ENCODE assay signal across 1 cellular context in genomic region chr3:186216903-186217819, GRCh38.
A peak's percentile ranks its signal among the peaks of the same experiment; 100 is the strongest.
TF ChIP-seq lines count a peak whose summit lies in the region.

No MANE protein-coding gene starts in this region.

TF ChIP-seq in GM12878, 131 proteins besides CTCF, POLR2A, EP300 and RAD21 (continued from another document):
- TF ChIP-seq ZNF687 (IDR thresholded peaks at IDR 0.05), result no peak
- no peak for TF ChIP-seq NFIC (IDR thresholded peaks at IDR 0.05; ENCODE audit: low read depth, low read length)
- TF ChIP-seq PBX3 (IDR thresholded peaks at IDR 0.05; ENCODE audit: insufficient replicate concordance, low read depth, low read length), result peak; percentile 38
- 0 out of 2 replicates have a peak, but pooled peaks have one; percentile 4 for TF ChIP-seq SMC3 (IDR thresholded peaks at IDR 0.05; ENCODE audit: borderline replicate concordance, low read length)
